ENCODE assay signal across 21 cellular contexts in genomic region chr9:75452512-75452911, GRCh38.
"Had no signal": no experiment of that assay in that cellular context is flagged by ENCODE, and none has a peak within 500 bp of the region (broad histone marks: within the 10 kb centered on the region; RNA-seq: fewer than 3 reads in every experiment).

No MANE protein-coding gene starts in this region.

- H3K27ac ChIP-seq: brain microvascular endothelial cell, colonic mucosa, epithelial cell of prostate, heart right ventricle, pancreas had no signal

- H3K27ac Mint-ChIP-seq: activated CD8-positive, alpha-beta T cell treated with anti-CD3 and anti-CD28 coated beads, Interleukin-2, amount 10 ng/mL, durations not matched to agents 7 days and 5 days; activated naive CD4-positive, alpha-beta T cell treated with anti-CD3 and anti-CD28 coated beads for 36 hours; activated T-cell treated with anti-CD3 and anti-CD28 coated beads, Interleukin-2, amount 50 U/mL, for 24 hours; endodermal cell; naive thymus-derived CD4-positive, alpha-beta T cell; stimulated activated effector memory CD8-positive, alpha-beta T cell treated with anti-CD3 and anti-CD28 coated beads, Interleukin-12 subunit alpha, Interleukin-12 subunit beta, amount 100 ng/mL, for 72 hours; T-helper 2 cell treated with Interferon-gamma antibody and Interleukin-4, amounts not matched to agents 5 μg/mL and 100 μg/mL, for 36 hours had no signal

- H3K4me1 ChIP-seq: colonic mucosa, pancreas had no signal

- H3K4me1 Mint-ChIP-seq: central memory CD8-positive, alpha-beta T cell; stimulated activated effector memory CD8-positive, alpha-beta T cell treated with anti-CD3 and anti-CD28 coated beads, Interleukin-12 subunit alpha, Interleukin-12 subunit beta, amount 100 ng/mL, for 72 hours had no signal

- H3K27me3 Mint-ChIP-seq: activated T-cell treated with anti-CD3 and anti-CD28 coated beads, Interleukin-2, amount 50 U/mL, for 24 hours; central memory CD8-positive, alpha-beta T cell had no signal

- H3K4me3 Mint-ChIP-seq: activated CD8-positive, alpha-beta T cell treated with anti-CD3 and anti-CD28 coated beads, Interleukin-2, amount 10 ng/mL, durations not matched to agents 7 days and 5 days; activated naive CD4-positive, alpha-beta T cell treated with anti-CD3 and anti-CD28 coated beads for 36 hours; activated T-cell treated with anti-CD3 and anti-CD28 coated beads, Interleukin-2, amount 50 U/mL, for 24 hours; central memory CD8-positive, alpha-beta T cell; endodermal cell; naive thymus-derived CD4-positive, alpha-beta T cell; stimulated activated effector memory CD8-positive, alpha-beta T cell treated with anti-CD3 and anti-CD28 coated beads, Interleukin-12 subunit alpha, Interleukin-12 subunit beta, amount 100 ng/mL, for 72 hours; T-helper 2 cell treated with Interferon-gamma antibody and Interleukin-4, amounts not matched to agents 5 μg/mL and 100 μg/mL, for 36 hours had no signal

- H3K9me3 Mint-ChIP-seq: activated naive CD4-positive, alpha-beta T cell treated with anti-CD3 and anti-CD28 coated beads for 36 hours; activated T-cell treated with anti-CD3 and anti-CD28 coated beads, Interleukin-2, amount 50 U/mL, for 24 hours; endodermal cell; naive thymus-derived CD4-positive, alpha-beta T cell; stimulated activated effector memory CD8-positive, alpha-beta T cell treated with anti-CD3 and anti-CD28 coated beads, Interleukin-12 subunit alpha, Interleukin-12 subunit beta, amount 100 ng/mL, for 72 hours; T-helper 2 cell treated with Interferon-gamma antibody and Interleukin-4, amounts not matched to agents 5 μg/mL and 100 μg/mL, for 36 hours had no signal

- ATAC-seq: activated CD8-positive, alpha-beta T cell treated with anti-CD3 and anti-CD28 coated beads, Interleukin-2, amount 10 ng/mL, durations not matched to agents 7 days and 5 days; naive thymus-derived CD4-positive, alpha-beta T cell; stimulated activated effector memory CD8-positive, alpha-beta T cell treated with anti-CD3 and anti-CD28 coated beads, Interleukin-12 subunit alpha, Interleukin-12 subunit beta, amount 100 ng/mL, for 72 hours; upper lobe of right lung had no signal

- H3K36me3 ChIP-seq: brain microvascular endothelial cell, colonic mucosa, heart right ventricle, pancreas, sigmoid colon, thoracic aorta, upper lobe of right lung had no signal

- H3K27me3 ChIP-seq: brain microvascular endothelial cell, colonic mucosa, heart right ventricle, sigmoid colon, upper lobe of right lung had no signal

- DNase-seq: activated CD4-positive, alpha-beta T cell treated with anti-CD3 and anti-CD28 coated beads for 48 hours; activated CD4-positive, CD25-positive, alpha-beta regulatory T cell; activated CD8-positive, alpha-beta T cell treated with anti-CD3 and anti-CD28 coated beads, Interleukin-2, amount 10 ng/mL, durations not matched to agents 7 days and 5 days; activated naive CD4-positive, alpha-beta T cell treated with anti-CD3 and anti-CD28 coated beads for 36 hours; activated T-cell treated with anti-CD3 and anti-CD28 coated beads, Interleukin-2, amount 50 U/mL, for 24 hours; brain microvascular endothelial cell; colonic mucosa; endodermal cell; foreskin melanocyte; heart right ventricle; mesendoderm; naive thymus-derived CD4-positive, alpha-beta T cell; pancreas; sigmoid colon; stimulated activated CD4-positive, alpha-beta T cell treated with anti-CD3 and anti-CD28 coated beads, Interleukin-4, amount 100 ng/mL, for 24 hours; upper lobe of right lung had no signal

- H3K9me3 ChIP-seq: colonic mucosa, heart right ventricle, pancreas, sigmoid colon, thoracic aorta, upper lobe of right lung had no signal

- H3K4me3 ChIP-seq: colonic mucosa, heart right ventricle, pancreas, sigmoid colon, thoracic aorta, upper lobe of right lung had no signal

- H3K36me3 Mint-ChIP-seq: naive thymus-derived CD4-positive, alpha-beta T cell; stimulated activated effector memory CD8-positive, alpha-beta T cell treated with anti-CD3 and anti-CD28 coated beads, Interleukin-12 subunit alpha, Interleukin-12 subunit beta, amount 100 ng/mL, for 72 hours had no signal
